10 cellular contexts compared by ENCODE assay signal in genomic region chr2:189179607-189179979, GRCh38. TPM values are rescaled to one million over a fixed set of nuclear protein-coding genes. Genes with fewer than 3 reads are reported as not detected.
DNase-seq lines count a peak whose midpoint lies in the region; ATAC-seq and TF ChIP-seq lines count a peak whose summit lies in the region.
"Had no signal": no experiment of that assay in that cellular context is flagged by ENCODE, and none has a peak within 500 bp of the region (broad histone marks: within the 10 kb centered on the region; RNA-seq: fewer than 3 reads in every experiment).

Gene COL5A2, minus strand, starts transcription at chr2:189179761. Its CDS starts 157 bp downstream, at chr2:189179604.

- intact Hi-C loops in activated CD4-positive, alpha-beta T cell treated with anti-CD3 and anti-CD28 coated beads for 36 hours (cut with DNase I, micrococcal nuclease), result no loop called here
- intact Hi-C loops in left lung (cut with DNase I), result no loop called here

- no peaks in the 10 kb centered on the region for H3K9me3 ChIP-seq in left lung
- H3K9me3 ChIP-seq in thoracic aorta, result no peaks in the 10 kb centered on the region
- H3K9me3 ChIP-seq: BLaER1 had no signal

- no peaks in the 10 kb centered on the region for H3K27me3 ChIP-seq in left lung
- no peaks in the 10 kb centered on the region for H3K27me3 ChIP-seq in thoracic aorta (replicated peaks; ENCODE audit: insufficient read depth)
- H3K27me3 ChIP-seq: BLaER1 had no signal

- H3K27me3 Mint-ChIP-seq in activated CD4-positive, alpha-beta T cell treated with anti-CD3 and anti-CD28 coated beads for 36 hours, result peaks cover 10% of the 10 kb centered on the region

- peak within 1 kb of the TSS; percentile 22 for H3K4me3 Mint-ChIP-seq in activated CD4-positive, alpha-beta T cell treated with anti-CD3 and anti-CD28 coated beads for 36 hours

- H3K4me1 ChIP-seq in left lung (no peaks in the 10 kb centered on the region), thoracic aorta (ENCODE audit: control insufficient read depth in 1 of 2, low read depth in 2 of 2) (peaks cover 0 to 14% of the 10 kb centered on the region in 2 donors)
- H3K4me1 ChIP-seq: BLaER1 had no signal

- H3K4me1 Mint-ChIP-seq in activated CD4-positive, alpha-beta T cell treated with anti-CD3 and anti-CD28 coated beads for 36 hours, result peaks cover 14% of the 10 kb centered on the region

- H3K9me3 Mint-ChIP-seq in activated CD4-positive, alpha-beta T cell treated with anti-CD3 and anti-CD28 coated beads for 36 hours (ENCODE audit: low read depth), result no peaks in the 10 kb centered on the region

- no peaks in the 10 kb centered on the region for H3K36me3 Mint-ChIP-seq in activated CD4-positive, alpha-beta T cell treated with anti-CD3 and anti-CD28 coated beads for 36 hours (ENCODE audit: low read depth)

- TF ChIP-seq CTCF in left lung (IDR thresholded peaks at IDR 0.05) (no peak), thoracic aorta (IDR thresholded peaks at IDR 0.05) (no peak)

- no peaks in the 10 kb centered on the region for H3K36me3 ChIP-seq in left lung
- H3K36me3 ChIP-seq in thoracic aorta, result no peaks in the 10 kb centered on the region
- H3K36me3 ChIP-seq: BLaER1 had no signal

- peak; percentile 26 for ATAC-seq in activated CD4-positive, alpha-beta T cell treated with anti-CD3 and anti-CD28 coated beads for 36 hours
- ATAC-seq in left lung, result peak; percentile 79
- peak; percentile 69 for ATAC-seq in thoracic aorta (ENCODE audit: insufficient number of reproducible peaks, low FRiP score, low read depth)
- ATAC-seq in GM21515 (IDR thresholded peaks at IDR 0.05; ENCODE audit: unreplicated experiment), result no peak
- no peak for ATAC-seq in GM21723 (IDR thresholded peaks at IDR 0.05; ENCODE audit: unreplicated experiment)

- peak; percentile 8 for DNase-seq in activated CD4-positive, alpha-beta T cell treated with anti-CD3 and anti-CD28 coated beads for 36 hours
- DNase-seq in activated CD4-positive, alpha-beta T cell treated with anti-CD3 and anti-CD28 coated beads, Interleukin-2, amount 50 U/mL, for 1 hour, result no peak
- DNase-seq in dermis blood vessel endothelial cell (peak; percentile 78), left lung (peak in 1 of 2 donors; percentile 38), thoracic aorta (ENCODE audit: low spot score) (peak; percentile 4), NCI-H1105 (lab: John Stamatoyannopoulos, UW) (no peak)

- POLR2A ChIA-PET in activated CD4-positive, alpha-beta T cell treated with anti-CD3 and anti-CD28 coated beads for 36 hours (lab: Charles Lee), result no interaction called here

- no peak within 1 kb of the TSS for H3K27ac Mint-ChIP-seq in activated CD4-positive, alpha-beta T cell treated with anti-CD3 and anti-CD28 coated beads for 36 hours

- H3K4me3 ChIP-seq in left lung (peak within 1 kb of the TSS; percentile 33 to 36), thoracic aorta (peak within 1 kb of the TSS; percentile 84)
- H3K4me3 ChIP-seq: BLaER1 had no signal

- H3K27ac ChIP-seq in left lung (peak within 1 kb of the TSS; percentile 63 to 83), thoracic aorta (peak within 1 kb of the TSS; percentile 75 to 88)
- H3K27ac ChIP-seq: BLaER1, VCaP had no signal

- CTCF ChIA-PET in activated CD4-positive, alpha-beta T cell treated with anti-CD3 and anti-CD28 coated beads for 36 hours (lab: Charles Lee), result interaction anchor here (0.8 kb wide), 1 partner anchor 43 kb away, joined by 4 read pairs; no protein-coding TSS in a partner anchor

RNA-seq across cellular contexts. Expression of gene COL5A2, which starts in this region (rescaled TPM):
- under 1 TPM; 0.32 to 0.50 TPM for total RNA-seq in activated CD4-positive, alpha-beta T cell treated with anti-CD3 and anti-CD28 coated beads for 36 hours
- total RNA-seq in dermis blood vessel endothelial cell, result 72.6 and 87.1 TPM in 2 replicates
- total RNA-seq in left lung, result 100 to 1,000 TPM; 122 to 324 TPM
- 100 to 1,000 TPM in 1 of 2 donors, 10 to 100 TPM in 1; 99.4 to 135 TPM for total RNA-seq in thoracic aorta

Comparison
In these comparisons a context has a peak if more than half of its experiments do, and no peak if none do; other contexts are left out.
1. RNA of gene COL5A2 (total RNA-seq): 122 to 324 TPM in left lung, 99.4 to 135 TPM in thoracic aorta and 72.6 to 87.1 TPM in dermis blood vessel endothelial cell; 0.32 to 0.50 TPM in activated CD4-positive, alpha-beta T cell treated with anti-CD3 and anti-CD28 coated beads for 36 hours; every median in the first group is over 10 times any median in the second.
2. Peak in DNase-seq and ATAC-seq in activated CD4-positive, alpha-beta T cell treated with anti-CD3 and anti-CD28 coated beads for 36 hours; RNA of the gene not detected or under 1 TPM.
3. ATAC-seq: peak in left lung (single experiment) and thoracic aorta (single experiment); none in GM21515 (single experiment) and GM21723 (single experiment).
4. DNase-seq: peak in dermis blood vessel endothelial cell (single experiment) and thoracic aorta (single experiment); none in activated CD4-positive, alpha-beta T cell treated with anti-CD3 and anti-CD28 coated beads, Interleukin-2, amount 50 U/mL, for 1 hour (single experiment) and NCI-H1105 (single experiment).